38 cellular contexts compared by ENCODE assay signal in genomic region chr12:68210875-68211274, GRCh38. TPM values are rescaled to one million over a fixed set of nuclear protein-coding genes. Genes with fewer than 3 reads are reported as not detected.
"Had no signal": no experiment of that assay in that cellular context is flagged by ENCODE, and none has a peak within 500 bp of the region (broad histone marks: within the 10 kb centered on the region; RNA-seq: fewer than 3 reads in every experiment).

No MANE protein-coding gene starts in this region.

- H3K4me1 Mint-ChIP-seq: endodermal cell had no signal

- H3K4me3 ChIP-seq: gastrocnemius medialis, heart left ventricle, hepatocyte, left lung, ovary, psoas muscle, sigmoid colon, stomach, testis, tibial artery had no signal

- H3K27ac Mint-ChIP-seq: dendritic cell treated with granulocyte-macrophage colony-stimulating factor and Interleukin-4, amounts not matched to agents 40 ng/mL and 50 ng/mL, for 4 days; endodermal cell; stimulated activated effector memory CD8-positive, alpha-beta T cell treated with anti-CD3 and anti-CD28 coated beads, Interleukin-12 subunit alpha, Interleukin-12 subunit beta, amount 100 ng/mL, for 72 hours; type B pancreatic cell had no signal

- H3K9me3 ChIP-seq: gastrocnemius medialis, heart left ventricle, left lung, ovary, psoas muscle, sigmoid colon, stomach, testis, tibial artery had no signal

- H3K27me3 ChIP-seq: gastrocnemius medialis, ovary, testis had no signal

- H3K4me3 Mint-ChIP-seq: dendritic cell treated with granulocyte-macrophage colony-stimulating factor and Interleukin-4, amounts not matched to agents 40 ng/mL and 50 ng/mL, for 4 days; endodermal cell; naive thymus-derived CD4-positive, alpha-beta T cell; stimulated activated effector memory CD8-positive, alpha-beta T cell treated with anti-CD3 and anti-CD28 coated beads, Interleukin-12 subunit alpha, Interleukin-12 subunit beta, amount 100 ng/mL, for 72 hours; type B pancreatic cell had no signal

- H3K36me3 ChIP-seq: gastrocnemius medialis, heart left ventricle, left lung, ovary, sigmoid colon, stomach, tibial artery had no signal

- H3K9me3 Mint-ChIP-seq: dendritic cell treated with granulocyte-macrophage colony-stimulating factor and Interleukin-4, amounts not matched to agents 40 ng/mL and 50 ng/mL, for 4 days; naive thymus-derived CD4-positive, alpha-beta T cell; stimulated activated effector memory CD8-positive, alpha-beta T cell treated with anti-CD3 and anti-CD28 coated beads, Interleukin-12 subunit alpha, Interleukin-12 subunit beta, amount 100 ng/mL, for 72 hours; type B pancreatic cell had no signal

- H3K36me3 Mint-ChIP-seq: type B pancreatic cell had no signal

- H3K27ac ChIP-seq: epithelial cell of prostate, gastrocnemius medialis, heart left ventricle, hepatocyte, left lung, ovary, psoas muscle, sigmoid colon, stomach, testis, tibial artery had no signal

- ATAC-seq: esophagus mucosa; gastrocnemius medialis; heart left ventricle; left cardiac atrium; left lung; naive thymus-derived CD4-positive, alpha-beta T cell; psoas muscle; right cardiac atrium; stimulated activated effector memory CD8-positive, alpha-beta T cell treated with anti-CD3 and anti-CD28 coated beads, Interleukin-12 subunit alpha, Interleukin-12 subunit beta, amount 100 ng/mL, for 72 hours had no signal

- DNase-seq: effector CD8-positive, alpha-beta T cell; endodermal cell; foreskin fibroblast; gastrocnemius medialis; heart left ventricle; left cardiac atrium; left lung; mesenchymal stem cell; midbrain; naive thymus-derived CD4-positive, alpha-beta T cell; occipital lobe; ovary; posterior cingulate gyrus; psoas muscle; right cardiac atrium; sigmoid colon; stimulated activated CD4-positive, alpha-beta T cell treated with anti-CD3 and anti-CD28 coated beads, Interleukin-2, amount 100 ng/mL, for 24 hours; stimulated activated CD4-positive, alpha-beta T cell treated with anti-CD3 and anti-CD28 coated beads, Interleukin-4, amount 100 ng/mL, for 24 hours; stimulated activated naive CD4-positive, alpha-beta T cell treated with Interleukin-2 at 50 U/mL for 16 hours; stomach; testis; tibial artery had no signal

RNA-seq across cellular contexts. Expression of gene IL26, which starts 14.7 kb away (rescaled TPM):
- total RNA-seq: endodermal cell, esophagus mucosa, gastrocnemius medialis, glomerular endothelial cell, heart left ventricle, hepatocyte, kidney epithelial cell, left cardiac atrium, left lung, lower leg skin, lung microvascular endothelial cell, mucosa of gallbladder, occipital lobe, ovary, psoas muscle, renal cortical epithelial cell, right cardiac atrium, skeletal muscle tissue, stomach, subcutaneous adipose tissue, testis, urinary bladder had no signal
- polyA plus RNA-seq: heart left ventricle; hepatocyte; naive thymus-derived CD4-positive, alpha-beta T cell; neural cell; ovary; psoas muscle; right cardiac atrium; stomach had no signal

RNA-seq across cellular contexts. Expression of gene IL22, which starts 42.5 kb away (rescaled TPM):
- total RNA-seq: endodermal cell, gastrocnemius medialis, glomerular endothelial cell, heart left ventricle, hepatocyte, kidney epithelial cell, left cardiac atrium, left lung, lower leg skin, lung microvascular endothelial cell, mucosa of gallbladder, occipital lobe, ovary, psoas muscle, renal cortical epithelial cell, right cardiac atrium, sigmoid colon, skeletal muscle tissue, stomach, subcutaneous adipose tissue, testis, urinary bladder had no signal
- polyA plus RNA-seq: heart left ventricle; hepatocyte; naive thymus-derived CD4-positive, alpha-beta T cell; neural cell; ovary; psoas muscle; right cardiac atrium; urinary bladder had no signal

RNA-seq across cellular contexts. Expression of gene IFNG, which starts 51.3 kb away (rescaled TPM):
- total RNA-seq: endodermal cell, esophagus mucosa, gastrocnemius medialis, glomerular endothelial cell, hepatocyte, kidney epithelial cell, left cardiac atrium, lower leg skin, lung microvascular endothelial cell, occipital lobe, psoas muscle, renal cortical epithelial cell, right cardiac atrium, sigmoid colon, skeletal muscle tissue, stomach, subcutaneous adipose tissue, testis, urinary bladder had no signal
- polyA plus RNA-seq: heart left ventricle; hepatocyte; naive thymus-derived CD4-positive, alpha-beta T cell; neural cell; psoas muscle; right cardiac atrium; stomach; urinary bladder had no signal
